20 cellular contexts compared by ENCODE assay signal in genomic region chr12:109847166-109847700, GRCh38. TPM values are rescaled to one million over a fixed set of nuclear protein-coding genes. Genes with fewer than 3 reads are reported as not detected.
"Had no signal": no experiment of that assay in that cellular context is flagged by ENCODE, and none has a peak within 500 bp of the region (broad histone marks: within the 10 kb centered on the region; RNA-seq: fewer than 3 reads in every experiment).

No MANE protein-coding gene starts in this region.

- H3K27ac Mint-ChIP-seq: activated naive CD4-positive, alpha-beta T cell treated with anti-CD3 and anti-CD28 coated beads for 36 hours; endodermal cell; mesothelial cell of epicardium; nephron; T-helper 1 cell treated with Interleukin-12 subunit alpha and Interleukin-12 subunit beta and Interleukin-4 antibody, amounts not matched to agents 30 μg/mL and 1 μg/mL, for 36 hours; WTC11 had no signal

- H3K27ac ChIP-seq: epithelial cell of prostate, gastrocnemius medialis had no signal

- H3K27me3 ChIP-seq: body of pancreas, gastrocnemius medialis had no signal

- H3K4me3 Mint-ChIP-seq: activated naive CD4-positive, alpha-beta T cell treated with anti-CD3 and anti-CD28 coated beads for 36 hours; activated T-cell treated with anti-CD3 and anti-CD28 coated beads, Interleukin-2, amount 50 U/mL, for 4 hours; endodermal cell; mesothelial cell of epicardium; nephron; T-helper 1 cell treated with Interleukin-12 subunit alpha and Interleukin-12 subunit beta and Interleukin-4 antibody, amounts not matched to agents 30 μg/mL and 1 μg/mL, for 36 hours; WTC11 had no signal

- DNase-seq: activated CD4-positive, alpha-beta T cell treated with anti-CD3 and anti-CD28 coated beads for 4 hours; activated CD8-positive, alpha-beta memory T cell treated with anti-CD3 and anti-CD28 coated beads, Interleukin-2, amount 50 U/mL, for 4 hours; activated naive CD4-positive, alpha-beta T cell treated with anti-CD3 and anti-CD28 coated beads for 36 hours; activated T-cell treated with anti-CD3 and anti-CD28 coated beads, Interleukin-2, amount 50 U/mL, for 4 hours; body of pancreas; central memory CD4-positive, alpha-beta T cell; endodermal cell; gastrocnemius medialis; kidney; nucleus accumbens; stimulated activated CD4-positive, alpha-beta T cell treated with anti-CD3 and anti-CD28 coated beads, Interleukin-12 subunit alpha, Interleukin-12 subunit beta, amount 100 ng/mL, for 4 hours; stimulated activated CD4-positive, alpha-beta T cell treated with anti-CD3 and anti-CD28 coated beads, Interleukin-1b, Interleukin-23, amount 100 ng/mL, for 48 hours; stimulated activated CD8-positive, alpha-beta memory T cell treated with anti-CD3 and anti-CD28 coated beads, Interleukin-4, amount 100 ng/mL, for 48 hours; stimulated activated naive CD4-positive, alpha-beta T cell had no signal

- H3K36me3 ChIP-seq: gastrocnemius medialis had no signal

- H3K4me1 ChIP-seq: gastrocnemius medialis had no signal

- H3K4me1 Mint-ChIP-seq: endodermal cell, mesothelial cell of epicardium, nephron had no signal

- H3K4me3 ChIP-seq: body of pancreas, gastrocnemius medialis had no signal

- H3K9me3 ChIP-seq: body of pancreas, gastrocnemius medialis had no signal

- H3K9me3 Mint-ChIP-seq: activated naive CD4-positive, alpha-beta T cell treated with anti-CD3 and anti-CD28 coated beads for 36 hours; activated T-cell treated with anti-CD3 and anti-CD28 coated beads, Interleukin-2, amount 50 U/mL, for 4 hours; endodermal cell; mesothelial cell of epicardium; nephron; T-helper 1 cell treated with Interleukin-12 subunit alpha and Interleukin-12 subunit beta and Interleukin-4 antibody, amounts not matched to agents 30 μg/mL and 1 μg/mL, for 36 hours; WTC11 had no signal

- ATAC-seq: activated T-cell treated with anti-CD3 and anti-CD28 coated beads, Interleukin-2, amount 50 U/mL, for 4 hours; body of pancreas; gastrocnemius medialis; left lobe of liver; WTC11 had no signal

- H3K36me3 Mint-ChIP-seq: mesothelial cell of epicardium had no signal

RNA-seq across cellular contexts. Expression of gene TRPV4, which starts 14.0 kb away (rescaled TPM):
- total RNA-seq: activated naive CD4-positive, alpha-beta T cell treated with anti-CD3 and anti-CD28 coated beads for 36 hours; activated T-cell treated with anti-CD3 and anti-CD28 coated beads, Interleukin-2, amount 50 U/mL, for 4 hours; gastrocnemius medialis had no signal
